In genomic region chr1:151988405-151988851, GRCh38 we compare ENCODE assay signal across 1 cellular context.
TF ChIP-seq lines count a peak whose summit lies in the region.

No MANE protein-coding gene starts in this region.

TF ChIP-seq in K562, 482 proteins besides CTCF, POLR2A, EP300 and RAD21 (continued from another document and continues in another):
- peak; percentile 98 to 99 for TF ChIP-seq RCOR1 (IDR thresholded peaks at IDR 0.05; ENCODE audit: borderline replicate concordance in 1 of 2, low read depth in 2 of 2, low read length in 2 of 2)
- TF ChIP-seq MTA2 (IDR thresholded peaks at IDR 0.05; ENCODE audit: low read depth): peak; percentile 82
- TF ChIP-seq POLR3A (IDR thresholded peaks at IDR 0.05; ENCODE audit: borderline replicate concordance, extremely low read depth, insufficient read depth, insufficient read length): no peak
- 0 out of 4 replicates have a peak, but pooled peaks of 1 of the 2 experiments have one; percentile 39 for TF ChIP-seq ZMIZ1 (IDR thresholded peaks at IDR 0.05; ENCODE audit: low read depth in 2 of 2, low read length in 2 of 2)
- TF ChIP-seq FOXA3 (CRISPR knock-in tag; conservative IDR thresholded peaks at IDR 0.05 in 1 of 2, IDR thresholded peaks at IDR 0.05 in 1 of 2): peak; percentile 96 to 98
- TF ChIP-seq RBM17 (IDR thresholded peaks at IDR 0.05; ENCODE audit: borderline replicate concordance, low read depth, low read length): no peak
- TF ChIP-seq MTA1 (IDR thresholded peaks at IDR 0.05; ENCODE audit: borderline replicate concordance): peak; percentile 50; the same call in 1 of the 2 replicates
- peak; percentile 89 for TF ChIP-seq PML (IDR thresholded peaks at IDR 0.05; ENCODE audit: low read length)
- TF ChIP-seq ARNT (IDR thresholded peaks at IDR 0.05): peak in 1 of 2 experiments; percentile 82; a peak in 1 of 4 replicates
- peak; percentile 71; the same call in 1 of the 2 replicates for TF ChIP-seq ZNF589 (CRISPR knock-in tag; IDR thresholded peaks at IDR 0.05; ENCODE audit: low read depth)
- TF ChIP-seq GTF2B (IDR thresholded peaks at IDR 0.05; ENCODE audit: extremely low read depth, insufficient read length): no peak
- peak; percentile 77; the same call in 1 of the 2 replicates for TF ChIP-seq JUNB (CRISPR knock-in tag; conservative IDR thresholded peaks at IDR 0.05)
- peak; percentile 88 for TF ChIP-seq TCF3 (CRISPR knock-in tag; IDR thresholded peaks at IDR 0.05)
- TF ChIP-seq SREBF1 (IDR thresholded peaks at IDR 0.05; ENCODE audit: borderline replicate concordance, low read depth, low read length): no peak
- peak; percentile 88 for TF ChIP-seq SMARCA4 (IDR thresholded peaks at IDR 0.05)
- no peak for TF ChIP-seq CBX8 (IDR thresholded peaks at IDR 0.05; ENCODE audit: borderline replicate concordance, extremely low read depth, low read depth, low read length, poor library complexity, severe bottlenecking)
- 0 out of 2 replicates have a peak, but pooled peaks have one; percentile 7 for TF ChIP-seq MAFF (IDR thresholded peaks at IDR 0.05; ENCODE audit: low read length)
- TF ChIP-seq BHLHE40 (IDR thresholded peaks at IDR 0.05; ENCODE audit: low read length): peak; percentile 31; the same call in 1 of the 2 replicates
- no peak for TF ChIP-seq ETV6 (IDR thresholded peaks at IDR 0.05; ENCODE audit: borderline replicate concordance in 1 of 2, low read depth in 2 of 2, low read length in 1 of 2)
- no peak for TF ChIP-seq ETV6 (CRISPR knock-in tag; IDR thresholded peaks at IDR 0.05; ENCODE audit: borderline replicate concordance)
- peak; percentile 63 for TF ChIP-seq TAF9B (IDR thresholded peaks at IDR 0.05; ENCODE audit: partially characterized antibody)
- peak in 1 of 2 experiments; percentile 62 for TF ChIP-seq AFF1 (IDR thresholded peaks at IDR 0.05; ENCODE audit: low read depth in 1 of 2, partially characterized antibody in 2 of 2)
- TF ChIP-seq TRIM24 (IDR thresholded peaks at IDR 0.05): peak in 1 of 2 experiments; percentile 65; a peak in 2 of 4 replicates
- TF ChIP-seq JUND (IDR thresholded peaks at IDR 0.05; ENCODE audit: borderline replicate concordance, low read depth, low read length): peak; percentile 97
- TF ChIP-seq JUND (tag; IDR thresholded peaks at IDR 0.05; ENCODE audit: borderline replicate concordance, low read depth, low read length): peak; percentile 98
- TF ChIP-seq ESRRB (CRISPR knock-in tag; IDR thresholded peaks at IDR 0.05; ENCODE audit: borderline replicate concordance): no peak
- TF ChIP-seq TAL1 (IDR thresholded peaks at IDR 0.05): peak; percentile 86
- peak; percentile 50; the same call in 1 of the 2 replicates for TF ChIP-seq MEF2D (tag; conservative IDR thresholded peaks at IDR 0.05; ENCODE audit: low read depth)
- peak; percentile 92 for TF ChIP-seq ARID1B (IDR thresholded peaks at IDR 0.05)
- TF ChIP-seq CTBP1 (IDR thresholded peaks at IDR 0.05; ENCODE audit: borderline replicate concordance): peak; percentile 97
- peak; percentile 80; the same call in 1 of the 2 replicates for TF ChIP-seq KLF1 (tag; IDR thresholded peaks at IDR 0.05)
- TF ChIP-seq LEF1 (IDR thresholded peaks at IDR 0.05): 0 out of 2 replicates have a peak, but pooled peaks have one; percentile 27
- TF ChIP-seq PHF21A (IDR thresholded peaks at IDR 0.05; ENCODE audit: borderline replicate concordance, low read depth): 0 out of 2 replicates have a peak, but pooled peaks have one; percentile 53
- peak; percentile 56 to 74 for TF ChIP-seq NCOA2 (IDR thresholded peaks at IDR 0.05; ENCODE audit: partially characterized antibody in 2 of 2)
- peak; percentile 67 for TF ChIP-seq GATA2 (CRISPR knock-in tag; IDR thresholded peaks at IDR 0.05)
- TF ChIP-seq ZNF655 (CRISPR knock-in tag; IDR thresholded peaks at IDR 0.05): no peak
- TF ChIP-seq EGR1 (conservative IDR thresholded peaks at IDR 0.05): peak; percentile 51; the same call in 1 of the 2 replicates
- TF ChIP-seq TEAD1 (CRISPR knock-in tag; IDR thresholded peaks at IDR 0.05): peak; percentile 96 to 99
- peak; percentile 53 for TF ChIP-seq SMAD1 (IDR thresholded peaks at IDR 0.05; ENCODE audit: low read depth, low read length, partially characterized antibody)
- peak; percentile 85 for TF ChIP-seq DPF2 (IDR thresholded peaks at IDR 0.05)
- TF ChIP-seq IFI16 (CRISPR knock-in tag; IDR thresholded peaks at IDR 0.05): no peak
- peak in 1 of 2 experiments; percentile 74; a peak in 2 of 4 replicates for TF ChIP-seq ZNF318 (IDR thresholded peaks at IDR 0.05; ENCODE audit: borderline replicate concordance in 1 of 2, low read depth in 1 of 2)
- no peak for TF ChIP-seq FOXJ2 (tag; IDR thresholded peaks at IDR 0.05)
- TF ChIP-seq MBD2 (IDR thresholded peaks at IDR 0.05; ENCODE audit: borderline replicate concordance, low read depth): 0 out of 2 replicates have a peak, but pooled peaks have one; percentile 26
- peak; percentile 98 for TF ChIP-seq TEAD4 (IDR thresholded peaks at IDR 0.05; ENCODE audit: low read length)
- no peak for TF ChIP-seq TEAD4 (CRISPR knock-in tag; IDR thresholded peaks at IDR 0.05; ENCODE audit: borderline replicate concordance)
- peak; percentile 78; the same call in 1 of the 2 replicates for TF ChIP-seq FOXA1 (IDR thresholded peaks at IDR 0.05; ENCODE audit: borderline replicate concordance)
- TF ChIP-seq MEIS2 (IDR thresholded peaks at IDR 0.05; ENCODE audit: partially characterized antibody): peak; percentile 98
- TF ChIP-seq HDAC2 (IDR thresholded peaks at IDR 0.05): peak; percentile 100
- no peak for TF ChIP-seq SAFB2 (IDR thresholded peaks at IDR 0.05; ENCODE audit: borderline replicate concordance, low read depth, low read length, severe bottlenecking)
- peak; percentile 61 for TF ChIP-seq DACH1 (IDR thresholded peaks at IDR 0.05; ENCODE audit: partially characterized antibody)
- peak; percentile 64 for TF ChIP-seq NFIC (IDR thresholded peaks at IDR 0.05)
- TF ChIP-seq ZNF766 (CRISPR knock-in tag; conservative IDR thresholded peaks at IDR 0.05): peak; percentile 65; the same call in 1 of the 2 replicates
